ENCODE assay signal across 2 cellular contexts in the genomic region with DNA sequence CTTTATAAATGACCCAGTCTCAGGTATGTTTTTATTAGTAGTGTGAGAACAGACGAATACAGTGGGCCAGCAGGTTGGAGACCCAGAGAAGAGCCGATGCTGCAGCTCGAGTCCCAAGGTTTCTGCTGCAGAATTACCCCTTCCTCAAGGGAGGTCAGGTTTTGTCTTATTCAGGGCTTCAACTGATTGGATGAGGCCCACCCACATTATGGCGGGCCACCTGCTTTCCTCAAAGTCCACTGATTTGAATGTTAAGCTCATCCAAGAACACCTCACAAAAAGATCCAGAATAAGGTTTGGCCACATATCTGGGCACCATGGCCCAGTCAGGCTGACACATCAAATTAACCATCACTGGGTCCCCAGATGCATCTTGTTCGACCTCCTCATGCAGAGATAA.
TF ChIP-seq lines count a peak whose summit lies in the region.

No MANE protein-coding gene starts in this region.

TF ChIP-seq in HEK293, 187 proteins besides CTCF, POLR2A, EP300 and RAD21:
- TF ChIP-seq ZNF629 (tag by site-specific recombination; IDR thresholded peaks at IDR 0.05) (no peak), KLF8 (tag by site-specific recombination; IDR thresholded peaks at IDR 0.05) (no peak), ZNF10 (tag by site-specific recombination; IDR thresholded peaks at IDR 0.05) (peak; percentile 91)

TF ChIP-seq in K562, 482 proteins besides CTCF, POLR2A, EP300 and RAD21:
- TF ChIP-seq ZNF134 (CRISPR knock-in tag; conservative IDR thresholded peaks at IDR 0.05) = peak; percentile 86
- TF ChIP-seq HDAC8 (tag; IDR thresholded peaks at IDR 0.05) = no peak
